7 cellular contexts compared by ENCODE assay signal in the genomic region with DNA sequence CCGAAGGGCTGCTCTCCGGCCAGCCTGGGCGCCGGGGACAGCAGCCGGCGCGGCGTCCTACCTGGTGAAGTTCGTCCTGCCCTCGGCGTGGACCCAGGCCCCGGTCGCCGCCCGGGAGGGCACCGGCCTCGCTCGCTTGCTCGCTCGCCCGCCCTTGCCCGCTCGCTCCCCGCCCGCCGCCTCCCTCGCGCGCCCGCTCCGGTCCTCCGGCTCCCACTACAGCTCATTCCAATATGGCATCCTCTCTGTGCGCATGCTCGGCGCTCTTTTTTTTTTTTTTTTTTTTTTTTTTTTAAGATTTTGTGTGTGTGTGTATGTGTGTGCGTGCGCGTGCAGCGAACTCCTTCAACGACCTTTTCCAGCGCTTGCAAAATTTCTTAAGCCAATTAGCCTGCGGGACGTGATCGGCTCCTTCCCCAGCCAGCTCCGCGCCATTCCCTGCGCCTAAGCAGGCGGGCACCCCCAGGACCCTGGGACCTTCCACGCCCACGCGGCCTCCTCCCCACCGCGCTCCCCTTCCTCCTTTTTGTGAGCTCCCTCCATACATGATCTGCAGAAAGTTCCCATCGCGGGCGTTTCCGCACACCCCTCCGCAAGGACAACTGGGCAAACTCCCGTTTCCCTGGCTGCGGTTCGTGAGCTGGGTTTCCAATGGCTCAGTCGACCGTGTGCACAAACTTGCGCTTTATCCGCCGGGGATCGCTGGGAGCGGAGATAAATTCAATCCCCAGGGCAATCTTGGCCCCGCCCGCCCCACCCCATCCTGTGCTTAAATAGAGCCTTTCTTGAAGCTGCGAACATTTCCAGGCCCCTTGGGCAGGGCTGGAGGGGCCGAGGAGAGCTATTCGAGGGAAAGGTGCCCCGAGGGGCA. TPM values are rescaled to one million over a fixed set of nuclear protein-coding genes. Genes with fewer than 3 reads are reported as not detected.
A peak's percentile ranks its signal among the peaks of the same experiment; 100 is the strongest.
DNase-seq lines count a peak whose midpoint lies in the region; ATAC-seq and FAIRE-seq lines count a peak whose summit lies in the region.

Gene SFMBT2, minus strand, starts transcription at position 235 of the 871 bp plus-strand sequence. CDS start 29,136 bp downstream, outside the sequence.

- H3K4me3 Mint-ChIP-seq in activated T-cell treated with anti-CD3 and anti-CD28 coated beads, Interleukin-2, amount 50 U/mL, for 4 hours = peak within 1 kb of the TSS; percentile 97

- no peaks in the 10 kb centered on the region for H3K36me3 ChIP-seq in subcutaneous abdominal adipose tissue (ENCODE audit: control insufficient read depth in 5 of 5, insufficient read depth in 5 of 5, low read length in 5 of 5)

- ATAC-seq in HG02884 (IDR thresholded peaks at IDR 0.05; ENCODE audit: unreplicated experiment) (peak; percentile 28), esophagus mucosa (peak; percentile 56)
- peak; percentile 33 to 41 for ATAC-seq in activated T-cell treated with anti-CD3 and anti-CD28 coated beads, Interleukin-2, amount 50 U/mL, for 4 hours

- DNase-seq in GM18507 (ENCODE audit: extremely low spot score, insufficient read length, low read depth) (peak; percentile 75), NCI-H69 (lab: John Stamatoyannopoulos, UW) (peak; percentile 3), mucosa of gallbladder (ENCODE audit: low spot score) (peak; percentile 56)
- DNase-seq in activated T-cell treated with anti-CD3 and anti-CD28 coated beads, Interleukin-2, amount 50 U/mL, for 4 hours = peak; percentile 52

- peak within 1 kb of the TSS; percentile 38 to 62 (median 59) for H3K9ac ChIP-seq in subcutaneous abdominal adipose tissue (ENCODE audit: low read length in 5 of 5)

- H3K9me3 Mint-ChIP-seq in activated T-cell treated with anti-CD3 and anti-CD28 coated beads, Interleukin-2, amount 50 U/mL, for 4 hours = no peaks in the 10 kb centered on the region

- no peak within 1 kb of the TSS for H3K27ac ChIP-seq in subcutaneous abdominal adipose tissue (ENCODE audit: low read depth, low read length)

- H3K9me3 ChIP-seq in subcutaneous abdominal adipose tissue (ENCODE audit: control insufficient read depth in 5 of 5, low read length in 5 of 5) = no peaks in the 10 kb centered on the region

- FAIRE-seq in GM18507 (lab: Jason Lieb, UNC) = peak; percentile 77

- H3K27me3 ChIP-seq in subcutaneous abdominal adipose tissue (ENCODE audit: control insufficient read depth in 5 of 5, insufficient read depth in 4 of 5, low read length in 5 of 5) = peaks cover 3 to 19% (median 11%) of the 10 kb centered on the region in 5 donors

- H3K27me3 Mint-ChIP-seq in activated T-cell treated with anti-CD3 and anti-CD28 coated beads, Interleukin-2, amount 50 U/mL, for 4 hours (ENCODE audit: low read depth) = no peaks in the 10 kb centered on the region

- no peaks in the 10 kb centered on the region for H3K36me3 Mint-ChIP-seq in activated T-cell treated with anti-CD3 and anti-CD28 coated beads, Interleukin-2, amount 50 U/mL, for 4 hours (ENCODE audit: insufficient read depth)

- H3K4me1 Mint-ChIP-seq in activated T-cell treated with anti-CD3 and anti-CD28 coated beads, Interleukin-2, amount 50 U/mL, for 4 hours (ENCODE audit: low read depth) = peaks cover 38% of the 10 kb centered on the region

- H3K4me3 ChIP-seq in subcutaneous abdominal adipose tissue (ENCODE audit: low read depth in 1 of 5, low read length in 5 of 5) = peak within 1 kb of the TSS; percentile 74 to 81 (median 76)

- H3K4me1 ChIP-seq in subcutaneous abdominal adipose tissue (ENCODE audit: control insufficient read depth in 5 of 5, insufficient read depth in 5 of 5, low read length in 5 of 5) = peaks cover 0 to 57% (median 55%) of the 10 kb centered on the region in 5 donors

RNA-seq across cellular contexts. Expression of gene SFMBT2, which starts in this region (rescaled TPM):
- 10 to 100 TPM; 16.4 to 22.0 (median 20.6) TPM for total RNA-seq in activated T-cell treated with anti-CD3 and anti-CD28 coated beads, Interleukin-2, amount 50 U/mL, for 4 hours
- 1.3 TPM for total RNA-seq in esophagus mucosa
- total RNA-seq in mucosa of gallbladder = 19.8 TPM

Comparison
In these comparisons a context has a peak if more than half of its experiments do, and no peak if none do; other contexts are left out.
1. DNase-seq: peak in every context shown above with its lines; median percentile 75 in GM18507; 56 in mucosa of gallbladder; 52 in activated T-cell treated with anti-CD3 and anti-CD28 coated beads, Interleukin-2, amount 50 U/mL, for 4 hours; 3 in NCI-H69.